Comparison of ENCODE assay signal across 10 cellular contexts in genomic region chr1:202056644-202057334, GRCh38. TPM values are rescaled to one million over a fixed set of nuclear protein-coding genes. Genes with fewer than 3 reads are reported as not detected.
DNase-seq lines count a peak whose midpoint lies in the region; TF ChIP-seq lines count a peak whose summit lies in the region.
"Had no signal": no experiment of that assay in that cellular context is flagged by ENCODE, and none has a peak within 500 bp of the region (broad histone marks: within the 10 kb centered on the region; RNA-seq: fewer than 3 reads in every experiment).

No MANE protein-coding gene starts in this region.

- H3K27me3 ChIP-seq in HAP-1 (ENCODE audit: low read depth), result no peaks in the 10 kb centered on the region

- H3K36me3 ChIP-seq in HAP-1 (replicated peaks), result no peaks in the 10 kb centered on the region

- H3K27me3 Mint-ChIP-seq in MCF 10A (ENCODE audit: insufficient read depth, unreplicated experiment), result no peaks in the 10 kb centered on the region
- H3K27me3 Mint-ChIP-seq: activated CD4-positive, alpha-beta T cell treated with anti-CD3 and anti-CD28 coated beads, Interleukin-2, amount 10 ng/mL, durations not matched to agents 24 days and 14 days; brain had no signal

- H3K36me3 Mint-ChIP-seq in MCF 10A (ENCODE audit: insufficient read depth, unreplicated experiment), result no peaks in the 10 kb centered on the region
- H3K36me3 Mint-ChIP-seq: brain had no signal

- no TSS peak for BruUV-seq in MCF 10A (replicated peaks; lab: Mats Ljungman, UMichigan)

- peak overlapping the region; percentile 97 for H3K27ac Mint-ChIP-seq in MCF 10A (ENCODE audit: low read depth, unreplicated experiment)
- H3K27ac Mint-ChIP-seq: activated CD4-positive, alpha-beta T cell treated with anti-CD3 and anti-CD28 coated beads, Interleukin-2, amount 10 ng/mL, durations not matched to agents 24 days and 14 days had no signal

- H3K4me1 ChIP-seq in HAP-1, result no peaks in the 10 kb centered on the region

- peak overlapping the region; percentile 28 for H3K4me3 Mint-ChIP-seq in MCF 10A (ENCODE audit: unreplicated experiment)
- H3K4me3 Mint-ChIP-seq: activated CD4-positive, alpha-beta T cell treated with anti-CD3 and anti-CD28 coated beads, Interleukin-2, amount 10 ng/mL, durations not matched to agents 24 days and 14 days; brain had no signal

- TF ChIP-seq CTCF in MCF 10A (IDR thresholded peaks at IDR 0.05; ENCODE audit: unreplicated experiment), result no peak

- no peaks in the 10 kb centered on the region for H3K9me3 Mint-ChIP-seq in MCF 10A (ENCODE audit: unreplicated experiment)
- H3K9me3 Mint-ChIP-seq: activated CD4-positive, alpha-beta T cell treated with anti-CD3 and anti-CD28 coated beads, Interleukin-2, amount 10 ng/mL, durations not matched to agents 24 days and 14 days had no signal

- no peak overlapping the region for H3K4me3 ChIP-seq in HAP-1

- peaks cover 33% of the 10 kb centered on the region for H3K4me1 Mint-ChIP-seq in MCF 10A (ENCODE audit: insufficient read depth, unreplicated experiment)
- H3K4me1 Mint-ChIP-seq: activated CD4-positive, alpha-beta T cell treated with anti-CD3 and anti-CD28 coated beads, Interleukin-2, amount 10 ng/mL, durations not matched to agents 24 days and 14 days had no signal

- CTCF ChIA-PET in MCF 10A (lab: Yijun Ruan, JAX), result interaction anchor here (0.5 to 2.3 kb wide), 24 partner anchors 8 to 328 kb away, joined by 3 to 8 read pairs (median 3); partner anchors contain the start of gene ELF3

- in situ Hi-C loops in HAP-1 (cut with MboI; ENCODE audit: low sequenced_read_pairs), result no loop called here

- H3K9me3 ChIP-seq in HAP-1, result no peaks in the 10 kb centered on the region

- intact Hi-C loops in MCF 10A (cut with micrococcal nuclease), result loop anchor here (5.0 kb wide), 1 partner anchor 39 kb away; no protein-coding TSS in a partner anchor

- POLR2A ChIA-PET in MCF 10A (lab: Yijun Ruan, JAX), result interaction anchor here (0.5 to 6.2 kb wide), 27 partner anchors 10 to 1845 kb away, joined by 3 to 57 read pairs (median 5); partner anchors contain the start of gene RNPEP

- DNase-seq in Daoy (ENCODE audit: low read depth) (peak; percentile 73), NCI-H2107 treated with DMSO at 0.1 percent for 48 hours (lab: John Stamatoyannopoulos, UW; ENCODE audit: unreplicated experiment) (peak; percentile 95), MCF 10A (ENCODE audit: unreplicated experiment) (peak; percentile 100), myocyte (ENCODE audit: low read depth) (peak; percentile 35), Ammon's horn (ENCODE audit: low spot score) (no peak), superior temporal gyrus (ENCODE audit: extremely low spot score) (no peak), HAP-1 (ENCODE audit: low spot score in 2 of 2) (no peak)
- no peak for DNase-seq in activated CD8-positive, alpha-beta memory T cell treated with anti-CD3 and anti-CD28 coated beads, Interleukin-2, amount 50 U/mL, for 48 hours
- DNase-seq: activated CD4-positive, alpha-beta T cell treated with anti-CD3 and anti-CD28 coated beads, Interleukin-2, amount 10 ng/mL, durations not matched to agents 24 days and 14 days had no signal

RNA-seq across cellular contexts. Expression of gene ELF3, which starts 46.4 kb away (rescaled TPM):
- 7.0 and 9.9 TPM in 2 replicates for total RNA-seq in Daoy (2014; rRNA removed; shearing (Covaris generic))
- 0.10 and 0.33 TPM in 2 replicates for total RNA-seq in MCF 10A (2022)
- 0.68 TPM in 1 of 2 replicates, not detected in the other for total RNA-seq in myocyte
- polyA plus RNA-seq in myocyte (2012), result 0.03 TPM

Comparison
In these comparisons a context has a peak if more than half of its experiments do, and no peak if none do; other contexts are left out.
1. DNase-seq: peak in Daoy (single experiment), NCI-H2107 treated with DMSO at 0.1 percent for 48 hours (single experiment), MCF 10A (single experiment) and myocyte (single experiment); none in Ammon's horn (single experiment), superior temporal gyrus (single experiment), HAP-1 (0 of 2) and activated CD8-positive, alpha-beta memory T cell treated with anti-CD3 and anti-CD28 coated beads, Interleukin-2, amount 50 U/mL, for 48 hours (single experiment).